In the genomic region with DNA sequence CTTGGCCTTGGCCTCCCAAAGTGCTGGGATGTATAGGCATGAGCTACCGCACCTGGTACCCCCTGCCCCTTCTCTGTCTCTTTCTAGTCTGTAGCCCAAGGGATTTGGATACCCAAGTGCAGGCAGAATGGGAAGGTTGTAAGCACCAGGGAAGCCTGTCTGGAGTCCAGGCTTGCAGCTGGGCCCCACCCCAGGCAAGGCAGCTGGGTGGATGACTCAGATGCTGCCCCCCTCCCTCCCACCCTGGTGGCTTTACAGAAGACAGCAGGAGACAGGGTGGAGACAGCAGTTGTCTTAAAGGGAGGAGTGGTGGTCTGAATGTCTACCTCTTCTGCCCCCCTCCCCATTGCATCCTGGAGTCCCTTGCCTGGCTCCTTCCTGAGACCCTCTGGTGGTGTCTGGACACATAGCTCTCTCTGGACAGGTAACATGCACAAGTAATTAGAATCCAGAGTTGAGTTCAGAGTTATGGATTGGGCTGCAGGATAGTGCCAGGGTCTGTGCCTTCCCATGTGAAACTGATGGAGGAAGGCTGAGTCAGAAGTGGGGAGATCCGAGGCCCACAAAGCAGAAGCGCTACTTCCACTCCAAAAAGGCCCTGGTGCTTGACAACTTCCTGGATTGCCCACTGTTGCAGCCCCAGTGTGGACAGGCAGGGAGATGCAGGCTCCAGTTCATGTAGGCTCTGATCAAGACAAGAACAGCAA, we compare ENCODE assay signal across 8 cellular contexts. TPM values are rescaled to one million over a fixed set of nuclear protein-coding genes. Genes with fewer than 3 reads are reported as not detected.
A peak's percentile ranks its signal among the peaks of the same experiment; 100 is the strongest.
DNase-seq lines count a peak whose midpoint lies in the region; TF ChIP-seq lines count a peak whose summit lies in the region.
"Had no signal": no experiment of that assay in that cellular context is flagged by ENCODE, and none has a peak within 500 bp of the region (broad histone marks: within the 10 kb centered on the region; RNA-seq: fewer than 3 reads in every experiment).

No MANE protein-coding gene starts in this region.

- peaks cover 3% of the 10 kb centered on the region for H3K27me3 Mint-ChIP-seq in endodermal cell (ENCODE audit: insufficient read depth)

- H3K9ac ChIP-seq in endodermal cell (ENCODE audit: extremely low read depth, low read length, poor library complexity, severe bottlenecking): no peak overlapping the region

- H3K4me1 Mint-ChIP-seq in endodermal cell: peaks cover 43% of the 10 kb centered on the region

- H3K4me1 ChIP-seq in SJCRH30: peaks cover 67% of the 10 kb centered on the region
- peaks cover 27% of the 10 kb centered on the region for H3K4me1 ChIP-seq in endodermal cell (ENCODE audit: control insufficient read depth, insufficient read depth, low read length)
- peaks cover 73% of the 10 kb centered on the region for H3K4me1 ChIP-seq in osteoblast (ENCODE audit: insufficient read depth, low read length)

- TF ChIP-seq CTCF in endodermal cell (conservative IDR thresholded peaks at IDR 0.05) (no peak), osteoblast (IDR thresholded peaks at IDR 0.05; ENCODE audit: extremely low read depth, low read depth, low read length) (no peak)

- peaks cover 59% of the 10 kb centered on the region for H4K20me1 ChIP-seq in osteoblast (ENCODE audit: insufficient read depth, low read length)

- H3K4me3 Mint-ChIP-seq in endodermal cell: no peak overlapping the region

- H3K4me3 ChIP-seq in SJCRH30 (no peak overlapping the region), endodermal cell (ENCODE audit: low read length) (no peak overlapping the region), osteoblast (ENCODE audit: insufficient read depth, low read length) (peak overlapping the region; percentile 39)

- H3K36me3 Mint-ChIP-seq in endodermal cell (ENCODE audit: low read depth): peaks cover 5% of the 10 kb centered on the region

- no peaks in the 10 kb centered on the region for H3K36me3 ChIP-seq in SJCRH30
- peaks cover 24% of the 10 kb centered on the region for H3K36me3 ChIP-seq in endodermal cell (ENCODE audit: control insufficient read depth, insufficient read depth, low read length)
- H3K36me3 ChIP-seq in osteoblast (ENCODE audit: insufficient read depth, low read length): peaks cover 23% of the 10 kb centered on the region

- DNase-seq in H4 (ENCODE audit: low spot score) (peak; percentile 55), SJCRH30 (peak; percentile 85 to 86), endodermal cell (peak; percentile 54), osteoblast (ENCODE audit: insufficient read length, low spot score, missing footprints) (no peak), globus pallidus (ENCODE audit: low spot score) (no peak)
- DNase-seq in activated CD4-positive, CD25-positive, alpha-beta regulatory T cell (lab: John Stamatoyannopoulos, UW): no peak
- DNase-seq in stimulated activated CD4-positive, alpha-beta T cell treated with anti-CD3 and anti-CD28 coated beads, Interleukin-12 subunit alpha, Interleukin-12 subunit beta, amount 100 ng/mL, for 4 hours: no peak

- H3K9me3 ChIP-seq in SJCRH30 (replicated peaks) (no peaks in the 10 kb centered on the region), endodermal cell (ENCODE audit: control insufficient read depth, low read length) (no peaks in the 10 kb centered on the region), osteoblast (ENCODE audit: low read depth, low read length) (no peaks in the 10 kb centered on the region)

- H3K79me2 ChIP-seq in osteoblast (ENCODE audit: insufficient read depth, low read length): peaks cover 95% of the 10 kb centered on the region

- H3K27ac ChIP-seq in SJCRH30 (peak overlapping the region; percentile 96), endodermal cell (ENCODE audit: low read depth, low read length) (no peak overlapping the region), osteoblast (ENCODE audit: low read depth, low read length) (peak overlapping the region; percentile 100)

- peak overlapping the region; percentile 84 for H3K4me2 ChIP-seq in osteoblast (ENCODE audit: insufficient read depth, low read length)

- 90 to 100% methylated on average over 2 to 3 of the region's 3 CpGs for WGBS in endodermal cell (ENCODE audit: insufficient coverage in 1 of 2, insufficient read length in 1 of 2), 2 experiments

- H3K9me3 Mint-ChIP-seq in endodermal cell: no peaks in the 10 kb centered on the region

- H3K27ac Mint-ChIP-seq in endodermal cell: no peak overlapping the region

- H2AFZ ChIP-seq in osteoblast (ENCODE audit: low read length): no peak overlapping the region

- H3K27me3 ChIP-seq in SJCRH30: no peaks in the 10 kb centered on the region
- no peaks in the 10 kb centered on the region for H3K27me3 ChIP-seq in endodermal cell (ENCODE audit: control insufficient read depth, insufficient read depth, low read length, poor library complexity, severe bottlenecking)
- no peaks in the 10 kb centered on the region for H3K27me3 ChIP-seq in osteoblast (ENCODE audit: insufficient read depth, low read length)

RNA-seq across cellular contexts. Expression of gene LMNA, which starts 5.1 kb away (rescaled TPM):
- total RNA-seq in H4 (2014; rRNA removed; shearing (Covaris generic)): 257 and 363 TPM in 2 replicates
- 113 and 114 TPM in 2 replicates for total RNA-seq in SJCRH30 (2014; rRNA removed; shearing (Covaris generic))
- 10 to 100 TPM; 41.2 to 42.0 TPM for total RNA-seq in endodermal cell
- 46.3 TPM for polyA plus RNA-seq in endodermal cell (2013, experiment 1 of 2)
- 45.5 TPM for polyA plus RNA-seq in endodermal cell (2013, experiment 2 of 2)
- 774 and 854 TPM in 2 replicates for total RNA-seq in osteoblast

RNA-seq across cellular contexts. Expression of gene SEMA4A, which starts 33.7 kb away (rescaled TPM):
- total RNA-seq in H4 (2014; rRNA removed; shearing (Covaris generic)): 0.15 TPM in 1 of 2 replicates, not detected in the other
- 1.2 and 2.1 TPM in 2 replicates for total RNA-seq in SJCRH30 (2014; rRNA removed; shearing (Covaris generic))
- total RNA-seq in endodermal cell: 10 to 100 TPM in 1 of 2 donors, 1 to 10 TPM in 1; 6.4 to 10.3 TPM
- polyA plus RNA-seq in endodermal cell (2013, experiment 1 of 2): 5.0 TPM
- 3.4 TPM for polyA plus RNA-seq in endodermal cell (2013, experiment 2 of 2)
- 1.5 and 1.8 TPM in 2 replicates for total RNA-seq in osteoblast

RNA-seq across cellular contexts. Expression of gene MEX3A, which starts 37.4 kb away (rescaled TPM):
- total RNA-seq in H4 (2014; rRNA removed; shearing (Covaris generic)): 2.8 and 4.5 TPM in 2 replicates
- total RNA-seq in SJCRH30 (2014; rRNA removed; shearing (Covaris generic)): 21.8 and 22.3 TPM in 2 replicates
- total RNA-seq in endodermal cell (10 to 100 TPM; 91.8 to 94.3 TPM), osteoblast (0.88 and 1.1 TPM in 2 replicates)
- 91.4 TPM for polyA plus RNA-seq in endodermal cell (2013, experiment 1 of 2)
- 89.4 TPM for polyA plus RNA-seq in endodermal cell (2013, experiment 2 of 2)
- total RNA-seq: T-helper 1 cell treated with Interleukin-12 subunit alpha and Interleukin-12 subunit beta and Interleukin-4 antibody, amounts not matched to agents 30 ng/mL and 1 ng/mL, for 36 hours had no signal

RNA-seq across cellular contexts. Expression of gene RAB25, which starts 58.7 kb away (rescaled TPM):
- total RNA-seq in H4 (2014; rRNA removed; shearing (Covaris generic)): 0.19 TPM in 1 of 2 replicates, not detected in the other
- total RNA-seq in SJCRH30 (2014; rRNA removed; shearing (Covaris generic)): not detected in 2 replicates
- total RNA-seq in endodermal cell (10 to 100 TPM; 82.0 to 84.4 TPM), osteoblast (not detected in 2 replicates)
- polyA plus RNA-seq in endodermal cell (2013, experiment 1 of 2): 10.3 TPM
- 7.8 TPM for polyA plus RNA-seq in endodermal cell (2013, experiment 2 of 2)
- total RNA-seq: T-helper 1 cell treated with Interleukin-12 subunit alpha and Interleukin-12 subunit beta and Interleukin-4 antibody, amounts not matched to agents 30 ng/mL and 1 ng/mL, for 36 hours had no signal

Comparison
In these comparisons a context has a peak if more than half of its experiments do, and no peak if none do; other contexts are left out.
1. DNase-seq: peak in H4 (single experiment), SJCRH30 (2 of 2) and endodermal cell (single experiment); none in osteoblast (single experiment), globus pallidus (single experiment), activated CD4-positive, CD25-positive, alpha-beta regulatory T cell (0 of 4) and stimulated activated CD4-positive, alpha-beta T cell treated with anti-CD3 and anti-CD28 coated beads, Interleukin-12 subunit alpha, Interleukin-12 subunit beta, amount 100 ng/mL, for 4 hours (single experiment).